ENCODE assay signal across 1 cellular context in the genomic region with DNA sequence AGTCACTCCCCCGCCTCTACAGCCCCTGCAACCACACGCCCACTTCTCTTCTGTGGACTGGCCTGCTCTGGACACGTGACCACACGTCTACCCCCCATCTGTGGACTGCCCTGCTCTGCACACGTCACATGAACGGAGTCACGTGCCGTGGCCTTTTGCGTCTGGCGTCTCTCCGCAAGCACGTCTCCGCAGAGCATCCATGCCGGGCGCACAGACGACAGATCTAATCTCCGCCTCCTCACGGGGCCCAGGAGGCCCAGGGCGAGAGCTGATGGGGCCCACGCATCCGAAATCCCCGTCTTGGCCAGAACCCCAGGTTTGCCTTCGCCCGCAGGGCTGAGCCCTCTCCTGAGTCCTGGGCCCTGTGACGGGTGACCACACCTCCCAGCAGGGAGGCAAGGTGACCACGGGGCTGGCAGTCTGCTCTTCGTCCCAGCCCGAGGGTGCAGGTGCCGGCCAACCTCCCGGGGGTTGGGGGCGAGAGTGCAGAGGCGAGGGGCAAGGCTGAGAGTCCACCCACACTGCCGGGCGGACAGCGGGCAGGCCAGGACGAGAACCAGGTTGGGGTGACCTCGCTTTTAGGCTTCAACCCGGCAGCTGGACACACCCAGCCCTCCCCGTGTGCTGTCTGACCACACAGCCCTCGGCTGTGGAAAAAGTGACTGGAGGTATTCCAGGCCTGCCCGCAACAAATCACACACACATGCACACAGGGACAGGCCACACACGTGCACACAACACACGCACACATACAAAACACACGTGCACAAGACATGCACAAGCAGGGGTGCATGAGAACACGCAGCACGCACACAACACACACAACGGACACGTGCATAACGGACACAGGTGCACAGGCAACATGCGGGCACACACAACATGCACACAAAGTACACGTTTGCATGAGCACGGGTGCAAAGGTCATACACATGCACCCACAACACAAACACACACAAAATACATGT.
TF ChIP-seq lines count a peak whose summit lies in the region.

No MANE protein-coding gene starts in this region.

TF ChIP-seq in GM23338, 12 proteins besides CTCF, POLR2A, EP300 and RAD21 (continued from another document):
- TF ChIP-seq, protein P1, sequence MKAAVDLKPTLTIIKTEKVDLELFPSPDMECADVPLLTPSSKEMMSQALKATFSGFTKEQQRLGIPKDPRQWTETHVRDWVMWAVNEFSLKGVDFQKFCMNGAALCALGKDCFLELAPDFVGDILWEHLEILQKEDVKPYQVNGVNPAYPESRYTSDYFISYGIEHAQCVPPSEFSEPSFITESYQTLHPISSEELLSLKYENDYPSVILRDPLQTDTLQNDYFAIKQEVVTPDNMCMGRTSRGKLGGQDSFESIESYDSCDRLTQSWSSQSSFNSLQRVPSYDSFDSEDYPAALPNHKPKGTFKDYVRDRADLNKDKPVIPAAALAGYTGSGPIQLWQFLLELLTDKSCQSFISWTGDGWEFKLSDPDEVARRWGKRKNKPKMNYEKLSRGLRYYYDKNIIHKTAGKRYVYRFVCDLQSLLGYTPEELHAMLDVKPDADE (IDR thresholded peaks at IDR 0.05) = no peak
- TF ChIP-seq, protein P2, sequence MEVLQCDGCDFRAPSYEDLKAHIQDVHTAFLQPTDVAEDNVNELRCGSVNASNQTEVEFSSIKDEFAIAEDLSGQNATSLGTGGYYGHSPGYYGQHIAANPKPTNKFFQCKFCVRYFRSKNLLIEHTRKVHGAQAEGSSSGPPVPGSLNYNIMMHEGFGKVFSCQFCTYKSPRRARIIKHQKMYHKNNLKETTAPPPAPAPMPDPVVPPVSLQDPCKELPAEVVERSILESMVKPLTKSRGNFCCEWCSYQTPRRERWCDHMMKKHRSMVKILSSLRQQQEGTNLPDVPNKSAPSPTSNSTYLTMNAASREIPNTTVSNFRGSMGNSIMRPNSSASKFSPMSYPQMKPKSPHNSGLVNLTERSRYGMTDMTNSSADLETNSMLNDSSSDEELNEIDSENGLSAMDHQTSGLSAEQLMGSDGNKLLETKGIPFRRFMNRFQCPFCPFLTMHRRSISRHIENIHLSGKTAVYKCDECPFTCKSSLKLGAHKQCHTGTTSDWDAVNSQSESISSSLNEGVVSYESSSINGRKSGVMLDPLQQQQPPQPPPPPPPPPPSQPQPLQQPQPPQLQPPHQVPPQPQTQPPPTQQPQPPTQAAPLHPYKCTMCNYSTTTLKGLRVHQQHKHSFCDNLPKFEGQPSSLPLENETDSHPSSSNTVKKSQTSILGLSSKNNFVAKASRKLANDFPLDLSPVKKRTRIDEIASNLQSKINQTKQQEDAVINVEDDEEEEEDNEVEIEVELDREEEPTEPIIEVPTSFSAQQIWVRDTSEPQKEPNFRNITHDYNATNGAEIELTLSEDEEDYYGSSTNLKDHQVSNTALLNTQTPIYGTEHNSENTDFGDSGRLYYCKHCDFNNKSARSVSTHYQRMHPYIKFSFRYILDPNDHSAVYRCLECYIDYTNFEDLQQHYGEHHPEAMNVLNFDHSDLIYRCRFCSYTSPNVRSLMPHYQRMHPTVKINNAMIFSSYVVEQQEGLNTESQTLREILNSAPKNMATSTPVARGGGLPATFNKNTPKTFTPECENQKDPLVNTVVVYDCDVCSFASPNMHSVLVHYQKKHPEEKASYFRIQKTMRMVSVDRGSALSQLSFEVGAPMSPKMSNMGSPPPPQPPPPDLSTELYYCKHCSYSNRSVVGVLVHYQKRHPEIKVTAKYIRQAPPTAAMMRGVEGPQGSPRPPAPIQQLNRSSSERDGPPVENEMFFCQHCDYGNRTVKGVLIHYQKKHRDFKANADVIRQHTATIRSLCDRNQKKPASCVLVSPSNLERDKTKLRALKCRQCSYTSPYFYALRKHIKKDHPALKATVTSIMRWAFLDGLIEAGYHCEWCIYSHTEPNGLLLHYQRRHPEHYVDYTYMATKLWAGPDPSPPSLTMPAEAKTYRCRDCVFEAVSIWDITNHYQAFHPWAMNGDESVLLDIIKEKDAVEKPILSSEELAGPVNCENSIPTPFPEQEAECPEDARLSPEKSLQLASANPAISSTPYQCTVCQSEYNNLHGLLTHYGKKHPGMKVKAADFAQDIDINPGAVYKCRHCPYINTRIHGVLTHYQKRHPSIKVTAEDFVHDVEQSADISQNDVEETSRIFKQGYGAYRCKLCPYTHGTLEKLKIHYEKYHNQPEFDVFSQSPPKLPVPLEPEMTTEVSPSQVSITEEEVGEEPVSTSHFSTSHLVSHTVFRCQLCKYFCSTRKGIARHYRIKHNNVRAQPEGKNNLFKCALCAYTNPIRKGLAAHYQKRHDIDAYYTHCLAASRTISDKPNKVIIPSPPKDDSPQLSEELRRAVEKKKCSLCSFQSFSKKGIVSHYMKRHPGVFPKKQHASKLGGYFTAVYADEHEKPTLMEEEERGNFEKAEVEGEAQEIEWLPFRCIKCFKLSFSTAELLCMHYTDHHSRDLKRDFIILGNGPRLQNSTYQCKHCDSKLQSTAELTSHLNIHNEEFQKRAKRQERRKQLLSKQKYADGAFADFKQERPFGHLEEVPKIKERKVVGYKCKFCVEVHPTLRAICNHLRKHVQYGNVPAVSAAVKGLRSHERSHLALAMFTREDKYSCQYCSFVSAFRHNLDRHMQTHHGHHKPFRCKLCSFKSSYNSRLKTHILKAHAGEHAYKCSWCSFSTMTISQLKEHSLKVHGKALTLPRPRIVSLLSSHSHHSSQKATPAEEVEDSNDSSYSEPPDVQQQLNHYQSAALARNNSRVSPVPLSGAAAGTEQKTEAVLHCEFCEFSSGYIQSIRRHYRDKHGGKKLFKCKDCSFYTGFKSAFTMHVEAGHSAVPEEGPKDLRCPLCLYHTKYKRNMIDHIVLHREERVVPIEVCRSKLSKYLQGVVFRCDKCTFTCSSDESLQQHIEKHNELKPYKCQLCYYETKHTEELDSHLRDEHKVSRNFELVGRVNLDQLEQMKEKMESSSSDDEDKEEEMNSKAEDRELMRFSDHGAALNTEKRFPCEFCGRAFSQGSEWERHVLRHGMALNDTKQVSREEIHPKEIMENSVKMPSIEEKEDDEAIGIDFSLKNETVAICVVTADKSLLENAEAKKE (CRISPR knock-in tag; IDR thresholded peaks at IDR 0.05) = no peak
- TF ChIP-seq CREB1 (CRISPR knock-in tag; IDR thresholded peaks at IDR 0.05; ENCODE audit: low read depth) = no peak
- no peak for TF ChIP-seq JUNB (IDR thresholded peaks at IDR 0.05; ENCODE audit: unreplicated experiment)
